In the genomic region with DNA sequence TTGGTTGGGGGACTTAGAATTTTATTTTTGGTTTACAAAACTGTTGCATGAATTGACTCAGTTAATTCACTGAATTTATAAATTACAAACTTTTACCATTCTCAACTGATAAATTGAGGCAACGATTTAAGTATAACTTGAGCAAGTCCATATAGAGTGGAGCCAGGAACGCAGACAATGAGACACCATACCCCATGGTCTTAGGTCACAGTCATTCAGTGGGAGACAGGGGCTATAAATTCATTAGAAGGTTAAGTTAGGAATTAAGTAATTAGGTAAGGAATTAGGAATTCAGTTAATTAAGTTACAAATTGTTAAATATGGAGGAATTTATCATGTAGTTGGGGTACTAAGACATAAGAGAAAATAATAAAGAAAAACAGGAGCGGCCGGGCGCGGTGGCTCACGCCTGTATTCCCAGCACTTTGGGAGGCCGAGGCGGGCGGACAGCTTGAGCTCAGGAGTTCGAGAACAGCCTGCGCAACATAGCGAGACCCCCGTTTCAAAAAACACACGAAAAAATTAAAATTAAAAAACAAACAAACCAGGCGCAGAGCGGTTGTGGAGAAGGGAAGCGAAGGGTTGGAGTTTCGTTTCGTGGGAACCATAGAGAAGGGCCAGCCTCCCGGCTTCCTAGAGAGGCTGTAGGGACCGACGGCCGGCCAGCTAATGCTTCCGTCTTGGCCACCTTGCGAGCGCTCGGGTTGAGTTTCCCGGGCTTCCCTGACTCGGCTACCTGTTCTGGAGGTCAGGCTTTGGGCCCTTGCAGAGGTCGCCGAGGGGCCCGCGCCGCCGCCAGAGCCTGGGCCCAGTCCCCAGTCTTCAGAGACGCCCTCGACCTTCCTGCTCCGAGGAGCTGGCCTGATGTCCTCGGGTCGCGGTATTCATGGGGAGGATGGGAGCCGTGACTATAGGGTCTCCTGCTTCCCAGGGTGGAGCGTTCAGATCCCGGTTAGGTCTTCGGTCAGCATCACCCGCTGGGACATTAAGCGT, we compare ENCODE assay signal across 1 cellular context.
TF ChIP-seq lines count a peak whose summit lies in the region.

A gene (plus strand): TSS at position 645 of the 993 bp plus-strand sequence. CDS start 858 bp downstream, outside the sequence.

TF ChIP-seq in K562, 482 proteins besides CTCF, POLR2A, EP300 and RAD21 (continued from another document):
- TF ChIP-seq, protein P1, sequence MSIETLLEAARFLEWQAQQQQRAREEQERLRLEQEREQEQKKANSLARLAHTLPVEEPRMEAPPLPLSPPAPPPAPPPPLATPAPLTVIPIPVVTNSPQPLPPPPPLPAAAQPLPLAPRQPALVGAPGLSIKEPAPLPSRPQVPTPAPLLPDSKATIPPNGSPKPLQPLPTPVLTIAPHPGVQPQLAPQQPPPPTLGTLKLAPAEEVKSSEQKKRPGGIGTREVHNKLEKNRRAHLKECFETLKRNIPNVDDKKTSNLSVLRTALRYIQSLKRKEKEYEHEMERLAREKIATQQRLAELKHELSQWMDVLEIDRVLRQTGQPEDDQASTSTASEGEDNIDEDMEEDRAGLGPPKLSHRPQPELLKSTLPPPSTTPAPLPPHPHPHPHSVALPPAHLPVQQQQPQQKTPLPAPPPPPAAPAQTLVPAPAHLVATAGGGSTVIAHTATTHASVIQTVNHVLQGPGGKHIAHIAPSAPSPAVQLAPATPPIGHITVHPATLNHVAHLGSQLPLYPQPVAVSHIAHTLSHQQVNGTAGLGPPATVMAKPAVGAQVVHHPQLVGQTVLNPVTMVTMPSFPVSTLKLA (conservative IDR thresholded peaks at IDR 0.05) = peak in 1 of 2 experiments; percentile 62; a peak in 2 of 4 replicates
- peak; percentile 69 for TF ChIP-seq ATF7 (IDR thresholded peaks at IDR 0.05)
- TF ChIP-seq GTF2E2 (tag; IDR thresholded peaks at IDR 0.05) = peak; percentile 99
- TF ChIP-seq RFX5 (IDR thresholded peaks at IDR 0.05; ENCODE audit: low read depth, low read length) = no peak
